Comparison of ENCODE assay signal across 26 cellular contexts in genomic region chr6:103405321-103405720, GRCh38.
DNase-seq lines count a peak whose midpoint lies in the region; ATAC-seq and TF ChIP-seq lines count a peak whose summit lies in the region.
"Had no signal": no experiment of that assay in that cellular context is flagged by ENCODE, and none has a peak within 500 bp of the region (broad histone marks: within the 10 kb centered on the region; RNA-seq: fewer than 3 reads in every experiment).

No MANE protein-coding gene starts in this region.

- H3K27me3 ChIP-seq in H7 (ENCODE audit: control insufficient read depth, insufficient read depth, low read length) (no peaks in the 10 kb centered on the region), iPS-18a (ENCODE audit: control insufficient read depth, insufficient read depth, low read length) (no peaks in the 10 kb centered on the region), neural progenitor cell (no peaks in the 10 kb centered on the region)
- H3K27me3 ChIP-seq: BLaER1, Peyer's patch had no signal

- H3K4me1 ChIP-seq in iPS-18a (ENCODE audit: control insufficient read depth, low read depth, low read length) (no peaks in the 10 kb centered on the region), neural progenitor cell (no peaks in the 10 kb centered on the region)
- H3K4me1 ChIP-seq: BLaER1, Peyer's patch had no signal

- ATAC-seq in WTC11 = peak; percentile 93
- no peak for ATAC-seq in GM18520 (IDR thresholded peaks at IDR 0.05; ENCODE audit: unreplicated experiment)
- ATAC-seq: GM12878, HCT116, HepG2 had no signal

- H3K4me1 Mint-ChIP-seq in WTC11 = peaks cover 4% of the 10 kb centered on the region; the same call in 1 of the 2 replicates
- H3K4me1 Mint-ChIP-seq in neural progenitor cell = no peaks in the 10 kb centered on the region
- H3K4me1 Mint-ChIP-seq: CD4-positive, CD25-positive, alpha-beta regulatory T cell had no signal

- no peaks in the 10 kb centered on the region for H3K79me2 ChIP-seq in neural progenitor cell (ENCODE audit: low read depth)

- TF ChIP-seq CTCF in WTC11 (IDR thresholded peaks at IDR 0.05) = no peak
- TF ChIP-seq CTCF in neural progenitor cell (IDR thresholded peaks at IDR 0.05) = no peak

- no peak for DNase-seq in H7
- peak; percentile 15 for DNase-seq in WTC11 (ENCODE audit: low spot score)
- no peak for DNase-seq in neural progenitor cell (ENCODE audit: low spot score)
- no peak for DNase-seq in GF-D8 (lab: John Stamatoyannopoulos, UW)
- DNase-seq in DMS153 (lab: John Stamatoyannopoulos, UW) = no peak
- DNase-seq: CD4-positive, CD25-positive, alpha-beta regulatory T cell; DMS53; GM23248; Karpas-422; NCI-H1092; NCI-H1417 treated with DMSO at 0.1 percent for 48 hours; NCI-H1694 treated with DMSO at 0.1 percent for 48 hours; NCI-H2081; NCI-H2227 treated with DMSO at 0.1 percent for 48 hours; NCI-H526 treated with DMSO at 0.1 percent for 48 hours; OCI-M1; Peyer's patch; SIG-M5; SW 1271 had no signal

- H3K9ac ChIP-seq in iPS-18a (ENCODE audit: low read length) (no peak overlapping the region), neural progenitor cell (no peak overlapping the region)
- H3K9ac ChIP-seq: BLaER1, GM23248 had no signal

- no peak overlapping the region for H3K27ac ChIP-seq in iPS-18a (ENCODE audit: low read length)
- no peak overlapping the region for H3K27ac ChIP-seq in neural progenitor cell
- H3K27ac ChIP-seq: BLaER1, GM23248, Peyer's patch, SK-N-MC had no signal

- H3K27ac Mint-ChIP-seq in WTC11 (no peak overlapping the region), neural progenitor cell (no peak overlapping the region)
- H3K27ac Mint-ChIP-seq: CD4-positive, CD25-positive, alpha-beta regulatory T cell had no signal

- no peaks in the 10 kb centered on the region for H3F3A ChIP-seq in neural progenitor cell (ENCODE audit: low read depth)

- POLR2A ChIA-PET in WTC11 (lab: Charles Lee) = no interaction called here

- CTCF ChIA-PET in WTC11 (lab: Charles Lee) = interaction anchor here (0.8 kb wide), 1 partner anchor 555 kb away, joined by 3 read pairs; no protein-coding TSS in a partner anchor

- H2AFZ ChIP-seq in neural progenitor cell (replicated peaks) = peak overlapping the region; percentile 26
- H2AFZ ChIP-seq: GM23248 had no signal

- H3K9me3 Mint-ChIP-seq in WTC11 (no peaks in the 10 kb centered on the region), neural progenitor cell (no peaks in the 10 kb centered on the region)

- H3K36me3 ChIP-seq in H7 (replicated peaks; ENCODE audit: control insufficient read depth, insufficient read depth, low read length) (no peaks in the 10 kb centered on the region), iPS-18a (ENCODE audit: control insufficient read depth, low read depth, low read length) (no peaks in the 10 kb centered on the region), neural progenitor cell (no peaks in the 10 kb centered on the region)
- H3K36me3 ChIP-seq: BLaER1, Peyer's patch had no signal

- H3K9me3 ChIP-seq in iPS-18a (ENCODE audit: control insufficient read depth, low read depth, low read length) (no peaks in the 10 kb centered on the region), neural progenitor cell (ENCODE audit: low read depth) (no peaks in the 10 kb centered on the region)
- H3K9me3 ChIP-seq: BLaER1, Peyer's patch had no signal

- H4K20me1 ChIP-seq in neural progenitor cell (ENCODE audit: low read depth) = no peaks in the 10 kb centered on the region
- H4K20me1 ChIP-seq: BLaER1 had no signal

- no peak overlapping the region for H3K4me2 ChIP-seq in neural progenitor cell
- H3K4me2 ChIP-seq: BLaER1 had no signal

- peak overlapping the region; percentile 71 for H3K4me3 Mint-ChIP-seq in WTC11
- no peak overlapping the region for H3K4me3 Mint-ChIP-seq in neural progenitor cell
- H3K4me3 Mint-ChIP-seq: CD4-positive, CD25-positive, alpha-beta regulatory T cell had no signal

- H3K36me3 Mint-ChIP-seq in WTC11 (no peaks in the 10 kb centered on the region), neural progenitor cell (no peaks in the 10 kb centered on the region)
- H3K36me3 Mint-ChIP-seq: CD4-positive, CD25-positive, alpha-beta regulatory T cell had no signal

- H3K27me3 Mint-ChIP-seq in WTC11 (ENCODE audit: low read depth) = no peaks in the 10 kb centered on the region
- H3K27me3 Mint-ChIP-seq in neural progenitor cell (ENCODE audit: insufficient read depth, low read depth) = no peaks in the 10 kb centered on the region
- H3K27me3 Mint-ChIP-seq: CD4-positive, CD25-positive, alpha-beta regulatory T cell had no signal

- H3K4me3 ChIP-seq in H7 (ENCODE audit: insufficient read depth, low read depth, low read length) (peak overlapping the region; percentile 34; the same call in 1 of the 2 replicates), iPS-18a (ENCODE audit: low read length) (peak overlapping the region; percentile 30), neural progenitor cell (no peak overlapping the region)
- H3K4me3 ChIP-seq: BLaER1, GM12878, GM23248, Peyer's patch, SK-N-MC had no signal

TF ChIP-seq in WTC11, 78 proteins besides CTCF, POLR2A, EP300 and RAD21:
- TF ChIP-seq GTF2I (CRISPR knock-in tag; conservative IDR thresholded peaks at IDR 0.05) (no peak), EMX1 (CRISPR knock-in tag; IDR thresholded peaks at IDR 0.05) (no peak), ZNF219 (CRISPR knock-in tag; IDR thresholded peaks at IDR 0.05; ENCODE audit: borderline replicate concordance) (no peak)
- TF ChIP-seq, protein P1, sequence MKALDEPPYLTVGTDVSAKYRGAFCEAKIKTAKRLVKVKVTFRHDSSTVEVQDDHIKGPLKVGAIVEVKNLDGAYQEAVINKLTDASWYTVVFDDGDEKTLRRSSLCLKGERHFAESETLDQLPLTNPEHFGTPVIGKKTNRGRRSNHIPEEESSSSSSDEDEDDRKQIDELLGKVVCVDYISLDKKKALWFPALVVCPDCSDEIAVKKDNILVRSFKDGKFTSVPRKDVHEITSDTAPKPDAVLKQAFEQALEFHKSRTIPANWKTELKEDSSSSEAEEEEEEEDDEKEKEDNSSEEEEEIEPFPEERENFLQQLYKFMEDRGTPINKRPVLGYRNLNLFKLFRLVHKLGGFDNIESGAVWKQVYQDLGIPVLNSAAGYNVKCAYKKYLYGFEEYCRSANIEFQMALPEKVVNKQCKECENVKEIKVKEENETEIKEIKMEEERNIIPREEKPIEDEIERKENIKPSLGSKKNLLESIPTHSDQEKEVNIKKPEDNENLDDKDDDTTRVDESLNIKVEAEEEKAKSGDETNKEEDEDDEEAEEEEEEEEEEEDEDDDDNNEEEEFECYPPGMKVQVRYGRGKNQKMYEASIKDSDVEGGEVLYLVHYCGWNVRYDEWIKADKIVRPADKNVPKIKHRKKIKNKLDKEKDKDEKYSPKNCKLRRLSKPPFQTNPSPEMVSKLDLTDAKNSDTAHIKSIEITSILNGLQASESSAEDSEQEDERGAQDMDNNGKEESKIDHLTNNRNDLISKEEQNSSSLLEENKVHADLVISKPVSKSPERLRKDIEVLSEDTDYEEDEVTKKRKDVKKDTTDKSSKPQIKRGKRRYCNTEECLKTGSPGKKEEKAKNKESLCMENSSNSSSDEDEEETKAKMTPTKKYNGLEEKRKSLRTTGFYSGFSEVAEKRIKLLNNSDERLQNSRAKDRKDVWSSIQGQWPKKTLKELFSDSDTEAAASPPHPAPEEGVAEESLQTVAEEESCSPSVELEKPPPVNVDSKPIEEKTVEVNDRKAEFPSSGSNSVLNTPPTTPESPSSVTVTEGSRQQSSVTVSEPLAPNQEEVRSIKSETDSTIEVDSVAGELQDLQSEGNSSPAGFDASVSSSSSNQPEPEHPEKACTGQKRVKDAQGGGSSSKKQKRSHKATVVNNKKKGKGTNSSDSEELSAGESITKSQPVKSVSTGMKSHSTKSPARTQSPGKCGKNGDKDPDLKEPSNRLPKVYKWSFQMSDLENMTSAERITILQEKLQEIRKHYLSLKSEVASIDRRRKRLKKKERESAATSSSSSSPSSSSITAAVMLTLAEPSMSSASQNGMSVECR (CRISPR knock-in tag; IDR thresholded peaks at IDR 0.05; ENCODE audit: borderline replicate concordance) = no peak
